3 cellular contexts compared by ENCODE assay signal in the genomic region with DNA sequence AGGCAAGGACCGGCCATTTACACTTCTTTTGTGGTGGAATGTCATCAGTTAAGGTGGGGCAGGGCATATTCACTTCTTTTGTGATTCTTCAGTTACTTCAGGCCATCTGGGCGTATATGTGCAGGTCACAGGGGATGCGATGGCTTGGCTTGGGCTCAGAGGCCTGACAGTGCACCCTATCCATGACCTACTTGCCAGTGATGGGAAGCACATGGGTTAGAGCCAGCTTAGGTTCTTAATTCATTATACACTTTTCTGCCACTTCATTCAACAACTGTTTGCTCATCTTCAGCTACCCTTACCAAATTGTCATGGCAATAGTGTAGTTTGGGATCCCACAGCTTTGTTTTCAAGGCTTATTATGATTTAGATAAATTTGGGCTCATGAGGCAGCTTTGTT. TPM values are rescaled to one million over a fixed set of nuclear protein-coding genes. Genes with fewer than 3 reads are reported as not detected.
"Had no signal": no experiment of that assay in that cellular context is flagged by ENCODE, and none has a peak within 500 bp of the region (broad histone marks: within the 10 kb centered on the region; RNA-seq: fewer than 3 reads in every experiment).

No MANE protein-coding gene starts in this region.

RNA-seq across cellular contexts. Expression of a gene that starts 56.9 kb away (rescaled TPM):
- total RNA-seq: HepG2, HT-29 had no signal
- polyA plus RNA-seq: HepG2, IgD-negative memory B cell had no signal
